Comparison of ENCODE assay signal across 28 cellular contexts in genomic region chr4:31379364-31379763, GRCh38.
"Had no signal": no experiment of that assay in that cellular context is flagged by ENCODE, and none has a peak within 500 bp of the region (broad histone marks: within the 10 kb centered on the region; RNA-seq: fewer than 3 reads in every experiment).

No MANE protein-coding gene starts in this region.

- H3K4me3 ChIP-seq: neural progenitor cell, ovary, psoas muscle, skin epidermis, smooth muscle cell, spleen, suprapubic skin, testis, tibial artery, transverse colon, upper lobe of right lung, uterus had no signal

- ATAC-seq: natural killer cell; psoas muscle; right cardiac atrium; sciatic nerve; stimulated activated memory B cell treated with anti-CD40 and anti-IgM and Interleukin-4, amounts not matched to agents 10 μg/mL and 1 μg/mL and 100 μg/mL, for 72 hours; stimulated activated naive CD8-positive, alpha-beta T cell treated with anti-CD3 and anti-CD28 coated beads, Interleukin-15, amount 100 ng/mL, for 72 hours; stimulated activated naive CD8-positive, alpha-beta T cell treated with anti-CD3 and anti-CD28 coated beads, Interleukin-15, Interleukin-2, amounts not matched to agents 100 U/mL and 50 U/mL, for 24 hours; upper lobe of right lung had no signal

- H3K9ac ChIP-seq: neural progenitor cell, parathyroid adenoma had no signal

- H3K4me1 ChIP-seq: neural progenitor cell, parathyroid adenoma, psoas muscle, spleen, suprapubic skin, testis, tibial artery, transverse colon, upper lobe of right lung, uterus had no signal

- H3K79me2 ChIP-seq: parathyroid adenoma had no signal

- H3K9me3 ChIP-seq: ovary, psoas muscle, spleen, suprapubic skin, testis, tibial artery, transverse colon, upper lobe of right lung, uterus had no signal

- H3K4me2 ChIP-seq: neural progenitor cell, smooth muscle cell had no signal

- H3K27me3 ChIP-seq: neural progenitor cell, ovary, spleen, suprapubic skin, testis, tibial artery, transverse colon, upper lobe of right lung, uterus had no signal

- DNase-seq: natural killer cell; occipital lobe; ovary; posterior cingulate gyrus; psoas muscle; right cardiac atrium; spleen; stimulated activated CD4-positive, alpha-beta T cell treated with anti-CD3 and anti-CD28 coated beads, Interleukin-12 subunit alpha, Interleukin-12 subunit beta, amount 100 ng/mL, for 4 hours; stimulated activated CD4-positive, alpha-beta T cell treated with anti-CD3 and anti-CD28 coated beads, Interleukin-1b, Interleukin-23, amount 100 ng/mL, for 48 hours; stimulated activated CD4-positive, alpha-beta T cell treated with anti-CD3 and anti-CD28 coated beads, Interleukin-4, amount 100 ng/mL, for 1 hour; stimulated activated CD4-positive, alpha-beta T cell treated with anti-CD3 and anti-CD28 coated beads, Interleukin-4, amount 100 ng/mL, for 4 hours; stimulated activated CD8-positive, alpha-beta memory T cell treated with anti-CD3 and anti-CD28 coated beads, Interleukin-4, amount 100 ng/mL, for 48 hours; stimulated activated naive CD4-positive, alpha-beta T cell; stimulated activated naive CD8-positive, alpha-beta T cell treated with anti-CD3 and anti-CD28 coated beads, Interleukin-15, amount 100 ng/mL, for 72 hours; stimulated activated naive CD8-positive, alpha-beta T cell treated with anti-CD3 and anti-CD28 coated beads, Interleukin-15, Interleukin-2, amounts not matched to agents 100 U/mL and 50 U/mL, for 24 hours; substantia nigra; testis; tibial artery; transverse colon; upper lobe of right lung; uterus had no signal

- H3K27ac ChIP-seq: neural progenitor cell, ovary, parathyroid adenoma, psoas muscle, skin epidermis, spleen, suprapubic skin, testis, tibial artery, transverse colon, upper lobe of right lung, uterus had no signal

- H3K36me3 ChIP-seq: neural progenitor cell, ovary, spleen, suprapubic skin, tibial artery, transverse colon, upper lobe of right lung, uterus had no signal

- H2AFZ ChIP-seq: neural progenitor cell, parathyroid adenoma had no signal
